In the genomic region with DNA sequence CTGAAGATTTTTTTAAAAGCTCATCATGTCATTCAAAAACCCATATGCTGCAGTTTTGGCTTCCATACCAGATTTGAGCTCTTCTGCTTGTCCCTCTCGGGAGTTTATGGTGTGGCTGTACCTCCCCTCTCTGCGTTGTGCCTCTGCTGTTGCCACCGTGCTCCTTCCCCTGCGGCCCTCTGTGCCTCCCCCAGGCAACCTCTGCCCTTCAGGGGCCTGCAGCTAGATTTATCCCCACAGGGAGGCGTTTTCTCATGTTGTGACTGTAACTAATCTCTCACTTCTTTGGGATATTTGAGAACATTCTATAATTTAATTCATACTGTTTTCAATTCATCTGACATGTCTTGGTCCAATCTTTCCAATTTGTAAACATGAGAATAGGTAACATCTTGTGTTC, we compare ENCODE assay signal across 19 cellular contexts. TPM values are rescaled to one million over a fixed set of nuclear protein-coding genes. Genes with fewer than 3 reads are reported as not detected.
DNase-seq lines count a peak whose midpoint lies in the region; FAIRE-seq and TF ChIP-seq lines count a peak whose summit lies in the region.
"Had no signal": no experiment of that assay in that cellular context is flagged by ENCODE, and none has a peak within 500 bp of the region (broad histone marks: within the 10 kb centered on the region; RNA-seq: fewer than 3 reads in every experiment).

No MANE protein-coding gene starts in this region.

- no peak overlapping the region for H3K14ac ChIP-seq in H1 (ENCODE audit: insufficient read length)

- DNase-seq in T-helper 1 cell (no peak), H1 (ENCODE audit: low read depth in 1 of 2, low spot score in 2 of 2) (peak in 1 of 2 experiments; percentile 59), retinal pigment epithelial cell (ENCODE audit: low read depth) (no peak), T-helper 2 cell (no peak), GM19238 (ENCODE audit: insufficient read length, low spot score) (no peak)
- DNase-seq in stimulated activated CD4-positive, alpha-beta T cell treated with anti-CD3 and anti-CD28 coated beads, Interleukin-4, amount 100 ng/mL, for 24 hours: no peak
- DNase-seq: 8988T; activated CD4-positive, alpha-beta memory T cell treated with anti-CD3 and anti-CD28 coated beads for 36 hours; amygdala; immature natural killer cell; NCI-H146; NCI-H510A; OCI-M1; stimulated activated CD4-positive, alpha-beta T cell treated with anti-CD3 and anti-CD28 coated beads, Interleukin-2, amount 100 ng/mL, for 48 hours; transverse colon had no signal

- peak; percentile 30 to 48 for TF ChIP-seq RAD21 in H1 (IDR thresholded peaks at IDR 0.05 in 1 of 2, conservative IDR thresholded peaks at IDR 0.05 in 1 of 2; ENCODE audit: low read depth in 2 of 2, low read length in 2 of 2)

- H3K4me1 Mint-ChIP-seq in T-helper 1 cell treated with Interleukin-12 subunit alpha and Interleukin-12 subunit beta and Interleukin-4 antibody, amounts not matched to agents 30 μg/mL and 1 μg/mL, for 36 hours (ENCODE audit: low read depth): peaks cover 12% of the 10 kb centered on the region

- no peak overlapping the region for H2BK15ac ChIP-seq in H1 (ENCODE audit: low read length)

- 70% methylated on average over 5 of the region's 5 CpGs; no CpG with 5 or more reads in 1 of the 2 experiments for WGBS in H1 (ENCODE audit: extremely low coverage in 1 of 2, insufficient coverage in 1 of 2, insufficient read length in 1 of 2, insufficient replicate concordance in 2 of 2, low coverage in 1 of 2, low lambda C conversion rate in 2 of 2, missing lambda C conversion rate in 1 of 2), 2 experiments

- no peak overlapping the region for H2BK12ac ChIP-seq in H1 (ENCODE audit: low read depth, low read length)

- H2BK5ac ChIP-seq in H1 (ENCODE audit: low read depth, low read length): no peak overlapping the region

- H3K4ac ChIP-seq in H1 (replicated peaks; ENCODE audit: insufficient read length, low read depth, low read length): no peak overlapping the region

- TF ChIP-seq CTCF in HEK293 (tag by site-specific recombination; IDR thresholded peaks at IDR 0.05): no peak
- peak; percentile 38 to 49 (median 38) for TF ChIP-seq CTCF in H1 (IDR thresholded peaks at IDR 0.05; ENCODE audit: control extremely low read depth in 1 of 3, insufficient read depth in 1 of 3, low read depth in 1 of 3, low read length in 3 of 3)
- peak; percentile 30 for TF ChIP-seq CTCF in retinal pigment epithelial cell (conservative IDR thresholded peaks at IDR 0.05; ENCODE audit: low read depth, low read length)

- H3K18ac ChIP-seq in H1 (ENCODE audit: extremely low read depth, low read length): no peak overlapping the region

- H3K9me3 ChIP-seq in HEK293 (ENCODE audit: control insufficient read depth, insufficient read depth, low read depth, low read length) (no peaks in the 10 kb centered on the region), H1 (ENCODE audit: insufficient read depth in 2 of 2, low read depth in 1 of 2, low read length in 1 of 2) (no peaks in the 10 kb centered on the region; a peak in 1 of 4 replicates)
- H3K9me3 ChIP-seq: neutrophil, transverse colon had no signal

- H3K23ac ChIP-seq in H1 (ENCODE audit: insufficient read length): no peak overlapping the region

- no peak overlapping the region for H4K8ac ChIP-seq in H1 (ENCODE audit: extremely low read depth, insufficient read depth, low read length)

- H2AFZ ChIP-seq in H1 (ENCODE audit: low read length): no peak overlapping the region

- no peaks in the 10 kb centered on the region; the same call in 1 of the 2 replicates for H3K4me1 ChIP-seq in HEK293 (ENCODE audit: control insufficient read depth, insufficient read depth, low read length)
- H3K4me1 ChIP-seq in H1 (replicated peaks in 1 of 4; ENCODE audit: control insufficient read depth in 3 of 4, insufficient read depth in 4 of 4, low read length in 3 of 4): no peaks in the 10 kb centered on the region; a peak in 1 of 7 replicates
- H3K4me1 ChIP-seq: transverse colon had no signal

- H3K36me3 Mint-ChIP-seq in T-helper 1 cell treated with Interleukin-12 subunit alpha and Interleukin-12 subunit beta and Interleukin-4 antibody, amounts not matched to agents 30 μg/mL and 1 μg/mL, for 36 hours (ENCODE audit: low read depth): peaks cover 45% of the 10 kb centered on the region

- TF ChIP-seq POLR2A in H1 (IDR thresholded peaks at IDR 0.05; ENCODE audit: control extremely low read depth in 1 of 2, low read depth in 2 of 2, low read length in 2 of 2): no peak

- FAIRE-seq in H1 (lab: Jason Lieb, UNC): no peak

- no peak overlapping the region for H2AK5ac ChIP-seq in H1 (ENCODE audit: low read depth, low read length)

- no peak overlapping the region for H4K5ac ChIP-seq in H1 (ENCODE audit: insufficient read length, low read depth, low read length)

- H3K79me2 ChIP-seq in H1 (ENCODE audit: control insufficient read depth in 1 of 2, insufficient read depth in 2 of 2, low read length in 2 of 2): no peaks in the 10 kb centered on the region

- H3K4me2 ChIP-seq in H1 (ENCODE audit: insufficient read depth in 1 of 2, low read depth in 2 of 2, low read length in 2 of 2): no peak overlapping the region

- peak overlapping the region; percentile 55 for H3K27ac Mint-ChIP-seq in T-helper 1 cell treated with Interleukin-12 subunit alpha and Interleukin-12 subunit beta and Interleukin-4 antibody, amounts not matched to agents 30 μg/mL and 1 μg/mL, for 36 hours
- H3K27ac Mint-ChIP-seq: activated CD4-positive, alpha-beta memory T cell treated with anti-CD3 and anti-CD28 coated beads for 36 hours; activated T-helper 2 cell treated with anti-CD3 and anti-CD28 coated beads, Interferon-gamma antibody, Interleukin-2, Interleukin-4, amounts not matched to agents 10 μg/mL and 5 μg/mL and 100 μg/mL, durations not matched to agents 14 hours and 24 hours and 36 hours had no signal

- H3K23me2 ChIP-seq in H1 (ENCODE audit: low read depth, low read length): no peaks in the 10 kb centered on the region

- POLR2A ChIA-PET in HEK293 (lab: Yijun Ruan, JAX) (interaction anchor here (0.6 kb wide), 1 partner anchor 71 kb away, joined by 6 read pairs; no protein-coding TSS in a partner anchor), H1 (lab: Charles Lee; ENCODE audit: partially characterized antibody) (no interaction called here)

- H3K9ac ChIP-seq in H1 (replicated peaks in 1 of 4; ENCODE audit: extremely low read depth in 1 of 4, low read depth in 3 of 4, low read length in 3 of 4): no peak overlapping the region

- no peak overlapping the region for H2BK120ac ChIP-seq in H1 (replicated peaks; ENCODE audit: low read depth, low read length)

- no peak overlapping the region for H3K27ac ChIP-seq in HEK293 (ENCODE audit: extremely low read depth, low read depth, low read length)
- H3K27ac ChIP-seq in H1 (ENCODE audit: low read depth, low read length): no peak overlapping the region
- H3K27ac ChIP-seq: neutrophil, transverse colon had no signal

- no peak overlapping the region for H3K4me3 Mint-ChIP-seq in T-helper 1 cell treated with Interleukin-12 subunit alpha and Interleukin-12 subunit beta and Interleukin-4 antibody, amounts not matched to agents 30 μg/mL and 1 μg/mL, for 36 hours
- H3K4me3 Mint-ChIP-seq: activated CD4-positive, alpha-beta memory T cell treated with anti-CD3 and anti-CD28 coated beads for 36 hours; immature natural killer cell had no signal

- H3K56ac ChIP-seq in H1 (replicated peaks; ENCODE audit: insufficient read length, low read depth, low read length): no peak overlapping the region

- H3K9me3 Mint-ChIP-seq in T-helper 1 cell treated with Interleukin-12 subunit alpha and Interleukin-12 subunit beta and Interleukin-4 antibody, amounts not matched to agents 30 μg/mL and 1 μg/mL, for 36 hours: no peaks in the 10 kb centered on the region
- H3K9me3 Mint-ChIP-seq: activated CD4-positive, alpha-beta memory T cell treated with anti-CD3 and anti-CD28 coated beads for 36 hours; activated T-helper 2 cell treated with anti-CD3 and anti-CD28 coated beads, Interferon-gamma antibody, Interleukin-2, Interleukin-4, amounts not matched to agents 10 μg/mL and 5 μg/mL and 100 μg/mL, durations not matched to agents 14 hours and 24 hours and 36 hours; immature natural killer cell had no signal

- no peak overlapping the region for H3K4me3 ChIP-seq in HEK293 (ENCODE audit: low read depth, low read length)
- no peak overlapping the region for H3K4me3 ChIP-seq in H1 (ENCODE audit: extremely low read depth in 1 of 4, insufficient read depth in 2 of 4, low read depth in 3 of 4, low read length in 4 of 4)
- no peak overlapping the region for H3K4me3 ChIP-seq in retinal pigment epithelial cell (ENCODE audit: low read length)
- H3K4me3 ChIP-seq: transverse colon had no signal

- H4K91ac ChIP-seq in H1 (replicated peaks; ENCODE audit: insufficient read length, low read length): no peak overlapping the region

- H3K79me1 ChIP-seq in H1 (ENCODE audit: low read depth, low read length): no peaks in the 10 kb centered on the region

- no peaks in the 10 kb centered on the region for H3K27me3 ChIP-seq in H1 (replicated peaks in 1 of 4; ENCODE audit: control insufficient read depth in 3 of 4, extremely low read depth in 1 of 4, insufficient read depth in 3 of 4, low read length in 3 of 4)
- H3K27me3 ChIP-seq: neutrophil, transverse colon had no signal

- peaks cover 0 to 2% of the 10 kb centered on the region in 2 experiments for H4K20me1 ChIP-seq in H1 (replicated peaks in 1 of 2; ENCODE audit: control insufficient read depth in 1 of 2, insufficient read depth in 2 of 2, low read length in 2 of 2)

- CTCF ChIA-PET in HEK293 (lab: Yijun Ruan, JAX) (interaction anchor here (1.0 kb wide), 1 partner anchor 12 kb away, joined by 4 read pairs; no protein-coding TSS in a partner anchor), H1 (lab: Charles Lee; ENCODE audit: partially characterized antibody) (interaction anchor here (0.7 to 1.5 kb wide), 4 partner anchors 21 to 49 kb away, joined by 3 to 5 read pairs (median 4); no protein-coding TSS in a partner anchor)

- H3K27me3 Mint-ChIP-seq in T-helper 1 cell treated with Interleukin-12 subunit alpha and Interleukin-12 subunit beta and Interleukin-4 antibody, amounts not matched to agents 30 μg/mL and 1 μg/mL, for 36 hours (ENCODE audit: low read depth): no peaks in the 10 kb centered on the region
- H3K27me3 Mint-ChIP-seq: activated CD4-positive, alpha-beta memory T cell treated with anti-CD3 and anti-CD28 coated beads for 36 hours had no signal

- peaks cover 17 to 44% of the 10 kb centered on the region in 2 experiments for H3K36me3 ChIP-seq in HEK293 (ENCODE audit: control insufficient read depth in 2 of 2, insufficient read depth in 1 of 2, low read length in 2 of 2)
- H3K36me3 ChIP-seq in H1 (ENCODE audit: control insufficient read depth in 2 of 4, insufficient read depth in 4 of 4, low read length in 3 of 4): peaks cover 5 to 30% (median 23%) of the 10 kb centered on the region in 4 experiments

- no peak overlapping the region for H2BK20ac ChIP-seq in H1 (ENCODE audit: low read length)

- TF ChIP-seq EP300 in H1 (IDR thresholded peaks at IDR 0.05; ENCODE audit: borderline replicate concordance in 1 of 2, low read depth in 2 of 2, low read length in 2 of 2): no peak

RNA-seq across cellular contexts. Expression of gene TASOR2, which starts 52.7 kb away (rescaled TPM):
- 73.8 and 74.9 TPM in 2 replicates for total RNA-seq in H1 (2021; fragmentation: NEBNext Ultra II Directional; extraction: Animal tissue kit (Norgen Biotek cat#: 25700))
- 11.8 and 13.1 TPM in 2 replicates for polyA plus RNA-seq in H1 (2011; rRNA removed)
- 17.9 TPM for polyA plus RNA-seq in H1 (2011; cell fraction: cytosol; rRNA removed)
- polyA plus RNA-seq in H1 (2011; cell fraction: nucleus; rRNA removed): 24.2 TPM
- polyA plus RNA-seq in H1 (2012, experiment 1 of 2): 15.3 to 31.3 TPM (median 22.3 TPM) in 4 replicates
- 1.3 TPM for polyA plus RNA-seq in H1 (2012, experiment 2 of 2)
- polyA plus RNA-seq in H1 (2013, experiment 1 of 2): 23.7 TPM
- polyA plus RNA-seq in H1 (2013, experiment 2 of 2): 25.2 TPM
- polyA minus RNA-seq in H1 (2011; rRNA and poly(A)+ RNA removed): 60.4 and 78.6 TPM in 2 replicates
- polyA minus RNA-seq in H1 (2011; cell fraction: cytosol; rRNA and poly(A)+ RNA removed): 43.1 TPM
- polyA minus RNA-seq in H1 (2011; cell fraction: nucleus; rRNA and poly(A)+ RNA removed): 78.6 TPM
